25 cellular contexts compared by ENCODE assay signal in the genomic region with DNA sequence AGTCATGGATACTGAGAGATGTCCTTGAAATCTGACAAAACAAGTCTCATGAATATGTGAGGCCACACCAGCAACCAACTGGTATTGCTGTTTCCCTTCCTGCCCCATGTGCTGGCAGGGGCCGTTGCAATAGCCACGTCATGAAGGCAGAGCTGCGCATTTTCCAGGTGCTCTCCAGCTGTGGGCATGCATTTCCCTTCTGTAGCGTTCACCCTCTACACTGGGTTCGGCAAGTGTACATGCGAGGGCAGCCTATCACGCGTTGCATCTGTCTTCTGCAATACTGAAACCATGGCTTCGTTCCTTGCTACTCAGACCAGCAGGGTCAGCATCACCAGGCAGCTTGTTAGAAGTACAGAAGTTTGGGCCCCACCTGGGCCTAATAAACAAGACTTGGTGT. TPM values are rescaled to one million over a fixed set of nuclear protein-coding genes. Genes with fewer than 3 reads are reported as not detected.
DNase-seq lines count a peak whose midpoint lies in the region; ATAC-seq and TF ChIP-seq lines count a peak whose summit lies in the region.
"Had no signal": no experiment of that assay in that cellular context is flagged by ENCODE, and none has a peak within 500 bp of the region (broad histone marks: within the 10 kb centered on the region; RNA-seq: fewer than 3 reads in every experiment).

No MANE protein-coding gene starts in this region.

- H3K4me3 ChIP-seq in sigmoid colon = no peak overlapping the region
- H3K4me3 ChIP-seq: BLaER1, GM12878, PC-9 had no signal

- TF ChIP-seq EP300 in sigmoid colon (IDR thresholded peaks at IDR 0.05) = no peak

- no peak overlapping the region for H3K27ac ChIP-seq in sigmoid colon
- H3K27ac ChIP-seq: BLaER1, HL-60, PC-9, RWPE1 had no signal

- ATAC-seq in natural killer cell treated with Interleukin-12 subunit alpha and Interleukin-12 subunit beta and Interleukin-15 and Interleukin-18, amount 100 ng/mL, for 72 hours = no peak
- ATAC-seq in natural killer cell (no peak), T-helper 17 cell (no peak), GM21360 (IDR thresholded peaks at IDR 0.05; ENCODE audit: unreplicated experiment) (no peak)
- ATAC-seq: GM12878 had no signal

- H3K9me3 ChIP-seq in T-helper 17 cell (ENCODE audit: control insufficient read depth, low read length, poor library complexity, severe bottlenecking) (no peaks in the 10 kb centered on the region), sigmoid colon (no peaks in the 10 kb centered on the region)

- DNase-seq in natural killer cell treated with Interleukin-12 subunit alpha and Interleukin-12 subunit beta and Interleukin-15 and Interleukin-18, amount 100 ng/mL, for 72 hours (ENCODE audit: low spot score) = no peak
- DNase-seq in natural killer cell = no peak
- no peak for DNase-seq in T-helper 17 cell
- peak; percentile 30 for DNase-seq in sigmoid colon
- no peak for DNase-seq in effector CD4-positive, alpha-beta T cell
- no peak for DNase-seq in effector CD8-positive, alpha-beta T cell (lab: John Stamatoyannopoulos, UW)
- DNase-seq: CD4-positive, alpha-beta memory T cell; COR-L47; EL; GDM1; GOT3; HCEC 1CT; NCI-H1048; NCI-H1417; NCI-H1694; NCI-H2029 treated with DMSO at 0.1 percent for 48 hours; NCI-H446 treated with DMSO at 0.1 percent for 48 hours; NCI-H526; PC-9; SHP77 had no signal

- peaks cover 5% of the 10 kb centered on the region for H3K9me3 Mint-ChIP-seq in natural killer cell treated with Interleukin-12 subunit alpha and Interleukin-12 subunit beta and Interleukin-15 and Interleukin-18, amount 100 ng/mL, for 72 hours
- H3K9me3 Mint-ChIP-seq in natural killer cell = no peaks in the 10 kb centered on the region
- H3K9me3 Mint-ChIP-seq: CD4-positive, alpha-beta memory T cell had no signal

- H3K27me3 ChIP-seq in sigmoid colon = no peaks in the 10 kb centered on the region
- H3K27me3 ChIP-seq: BLaER1 had no signal

- H3K4me3 Mint-ChIP-seq in natural killer cell treated with Interleukin-12 subunit alpha and Interleukin-12 subunit beta and Interleukin-15 and Interleukin-18, amount 100 ng/mL, for 72 hours = peak overlapping the region; percentile 61
- H3K4me3 Mint-ChIP-seq in natural killer cell = no peak overlapping the region
- peak overlapping the region; percentile 7 for H3K4me3 Mint-ChIP-seq in T-helper 17 cell

- peak overlapping the region; percentile 73 to 89 for H3K27ac Mint-ChIP-seq in natural killer cell treated with Interleukin-12 subunit alpha and Interleukin-12 subunit beta and Interleukin-15 and Interleukin-18, amount 100 ng/mL, for 72 hours
- H3K27ac Mint-ChIP-seq in natural killer cell = peak overlapping the region in 1 of 2 donors; percentile 19
- H3K27ac Mint-ChIP-seq in T-helper 17 cell = peak overlapping the region; percentile 49

- H3K36me3 Mint-ChIP-seq in natural killer cell treated with Interleukin-12 subunit alpha and Interleukin-12 subunit beta and Interleukin-15 and Interleukin-18, amount 100 ng/mL, for 72 hours = peaks cover 4% of the 10 kb centered on the region
- H3K36me3 Mint-ChIP-seq in natural killer cell (no peaks in the 10 kb centered on the region), T-helper 17 cell (ENCODE audit: low read depth) (no peaks in the 10 kb centered on the region)

- intact Hi-C loops in natural killer cell (cut with micrococcal nuclease) (no loop called here), sigmoid colon (cut with DNase I) (no loop called here)

- H3K4me1 Mint-ChIP-seq in natural killer cell treated with Interleukin-12 subunit alpha and Interleukin-12 subunit beta and Interleukin-15 and Interleukin-18, amount 100 ng/mL, for 72 hours (ENCODE audit: low read depth in 2 of 2) = peaks cover 71 to 82% of the 10 kb centered on the region in 2 donors
- H3K4me1 Mint-ChIP-seq in natural killer cell = peaks cover 47 to 57% of the 10 kb centered on the region in 2 donors
- H3K4me1 Mint-ChIP-seq in T-helper 17 cell = peaks cover 37% of the 10 kb centered on the region

- no peaks in the 10 kb centered on the region for H3K36me3 ChIP-seq in sigmoid colon
- H3K36me3 ChIP-seq: BLaER1 had no signal

- H3K4me1 ChIP-seq in sigmoid colon = no peaks in the 10 kb centered on the region

- TF ChIP-seq CTCF in natural killer cell (IDR thresholded peaks at IDR 0.05) (no peak), sigmoid colon (IDR thresholded peaks at IDR 0.05) (no peak)

- no peaks in the 10 kb centered on the region for H3K27me3 Mint-ChIP-seq in natural killer cell treated with Interleukin-12 subunit alpha and Interleukin-12 subunit beta and Interleukin-15 and Interleukin-18, amount 100 ng/mL, for 72 hours
- no peaks in the 10 kb centered on the region for H3K27me3 Mint-ChIP-seq in natural killer cell (ENCODE audit: low read depth in 2 of 2)
- no peaks in the 10 kb centered on the region for H3K27me3 Mint-ChIP-seq in T-helper 17 cell
- H3K27me3 Mint-ChIP-seq: CD4-positive, alpha-beta memory T cell had no signal

- TF ChIP-seq POLR2A in sigmoid colon (IDR thresholded peaks at IDR 0.05) = no peak

- 91 to 95% methylated on average over 9 of the region's 9 CpGs for WGBS in sigmoid colon, 2 donors

RNA-seq across cellular contexts. Expression of gene ARL4C, which starts 17.4 kb away (rescaled TPM):
- 100 to 1,000 TPM in 1 of 2 donors, 10 to 100 TPM in 1; 99.5 to 136 TPM for total RNA-seq in natural killer cell treated with Interleukin-12 subunit alpha and Interleukin-12 subunit beta and Interleukin-15 and Interleukin-18, amount 100 ng/mL, for 72 hours
- total RNA-seq in natural killer cell = 100 to 1,000 TPM; 492 to 756 (median 664) TPM
- 100 to 1,000 TPM; 365 to 393 TPM for total RNA-seq in T-helper 17 cell
- 1 to 10 TPM; 7.2 to 8.9 (median 8.4) TPM for total RNA-seq in sigmoid colon
- 10 to 100 TPM in 1 of 3 donors, 1 to 10 TPM in 2; 4.8 to 15.8 (median 8.3) TPM for polyA plus RNA-seq in sigmoid colon

Comparison
In these comparisons a context has a peak if more than half of its experiments do, and no peak if none do; other contexts are left out.
1. RNA of gene ARL4C, which starts 17.4 kb away (total RNA-seq): 492 to 756 TPM in natural killer cell, 365 to 393 TPM in T-helper 17 cell and 99.5 to 136 TPM in natural killer cell treated with Interleukin-12 subunit alpha and Interleukin-12 subunit beta and Interleukin-15 and Interleukin-18, amount 100 ng/mL, for 72 hours; 7.2 to 8.9 TPM in sigmoid colon; every median in the first group is over 10 times any median in the second.